In genomic region chr10:22646291-22646926, GRCh38 we compare ENCODE assay signal across 9 cellular contexts.
A peak's percentile ranks its signal among the peaks of the same experiment; 100 is the strongest.
DNase-seq lines count a peak whose midpoint lies in the region; ATAC-seq, FAIRE-seq and TF ChIP-seq lines count a peak whose summit lies in the region.
"Had no signal": no experiment of that assay in that cellular context is flagged by ENCODE, and none has a peak within 500 bp of the region (broad histone marks: within the 10 kb centered on the region; RNA-seq: fewer than 3 reads in every experiment).

No MANE protein-coding gene starts in this region.

- TF ChIP-seq CTCF in mesothelial cell of epicardium (IDR thresholded peaks at IDR 0.05; ENCODE audit: unreplicated experiment) = no peak
- no peak for TF ChIP-seq CTCF in kidney (IDR thresholded peaks at IDR 0.05; ENCODE audit: borderline replicate concordance, extremely low read depth, insufficient read depth)
- no peak for TF ChIP-seq CTCF in coronary artery (IDR thresholded peaks at IDR 0.05)

- FAIRE-seq in kidney (lab: Jason Lieb, UNC) (no peak), frontal cortex (lab: Jason Lieb, UNC) (no peak)

- peak overlapping the region; percentile 85 for H3K27ac Mint-ChIP-seq in mesothelial cell of epicardium

- DNase-seq in mesothelial cell of epicardium (ENCODE audit: low spot score in 2 of 2, unreplicated experiment in 2 of 2) (no peak), kidney (no peak), coronary artery (ENCODE audit: low spot score) (no peak), frontal cortex (ENCODE audit: low spot score in 2 of 2) (no peak)
- DNase-seq: erythroblast had no signal

- no peaks in the 10 kb centered on the region for H3K9me3 Mint-ChIP-seq in mesothelial cell of epicardium

- no peaks in the 10 kb centered on the region for H3K9me3 ChIP-seq in kidney (ENCODE audit: control insufficient read depth in 1 of 2, low read length in 2 of 2)

- H3K27ac ChIP-seq in kidney (ENCODE audit: low read depth in 2 of 2, low read length in 2 of 2) = no peak overlapping the region
- no peak overlapping the region for H3K27ac ChIP-seq in coronary artery

- intact Hi-C loops in kidney (cut with DNase I) = no loop called here

- no peaks in the 10 kb centered on the region for H3K36me3 Mint-ChIP-seq in mesothelial cell of epicardium

- H3K4me1 ChIP-seq in kidney (ENCODE audit: control insufficient read depth in 1 of 2, insufficient read depth in 1 of 2, low read depth in 1 of 2, low read length in 2 of 2) = peaks cover 17 to 18% of the 10 kb centered on the region in 2 donors

- ATAC-seq in GM18511 (IDR thresholded peaks at IDR 0.05; ENCODE audit: unreplicated experiment) = peak; percentile 73
- ATAC-seq in GM21619 (IDR thresholded peaks at IDR 0.05; ENCODE audit: unreplicated experiment) = peak; percentile 60
- peak; percentile 44 for ATAC-seq in HG03571 (IDR thresholded peaks at IDR 0.05; ENCODE audit: unreplicated experiment)
- no peak for ATAC-seq in HG03039 (IDR thresholded peaks at IDR 0.05; ENCODE audit: unreplicated experiment)

- no peak overlapping the region for H3K9ac ChIP-seq in kidney (ENCODE audit: low read length in 2 of 2)

- no peak overlapping the region for H3K4me3 Mint-ChIP-seq in mesothelial cell of epicardium

- no peak overlapping the region for H3K4me3 ChIP-seq in kidney (ENCODE audit: low read length in 2 of 2)
- H3K4me3 ChIP-seq in coronary artery = no peak overlapping the region

- peaks cover 52% of the 10 kb centered on the region for H3K4me1 Mint-ChIP-seq in mesothelial cell of epicardium

- no peaks in the 10 kb centered on the region for H3K27me3 Mint-ChIP-seq in mesothelial cell of epicardium (ENCODE audit: low read depth)

- H3K36me3 ChIP-seq in kidney (ENCODE audit: control insufficient read depth in 1 of 2, insufficient read depth in 2 of 2, low read length in 2 of 2) = no peaks in the 10 kb centered on the region
